ENCODE assay signal across 24 cellular contexts in the genomic region with DNA sequence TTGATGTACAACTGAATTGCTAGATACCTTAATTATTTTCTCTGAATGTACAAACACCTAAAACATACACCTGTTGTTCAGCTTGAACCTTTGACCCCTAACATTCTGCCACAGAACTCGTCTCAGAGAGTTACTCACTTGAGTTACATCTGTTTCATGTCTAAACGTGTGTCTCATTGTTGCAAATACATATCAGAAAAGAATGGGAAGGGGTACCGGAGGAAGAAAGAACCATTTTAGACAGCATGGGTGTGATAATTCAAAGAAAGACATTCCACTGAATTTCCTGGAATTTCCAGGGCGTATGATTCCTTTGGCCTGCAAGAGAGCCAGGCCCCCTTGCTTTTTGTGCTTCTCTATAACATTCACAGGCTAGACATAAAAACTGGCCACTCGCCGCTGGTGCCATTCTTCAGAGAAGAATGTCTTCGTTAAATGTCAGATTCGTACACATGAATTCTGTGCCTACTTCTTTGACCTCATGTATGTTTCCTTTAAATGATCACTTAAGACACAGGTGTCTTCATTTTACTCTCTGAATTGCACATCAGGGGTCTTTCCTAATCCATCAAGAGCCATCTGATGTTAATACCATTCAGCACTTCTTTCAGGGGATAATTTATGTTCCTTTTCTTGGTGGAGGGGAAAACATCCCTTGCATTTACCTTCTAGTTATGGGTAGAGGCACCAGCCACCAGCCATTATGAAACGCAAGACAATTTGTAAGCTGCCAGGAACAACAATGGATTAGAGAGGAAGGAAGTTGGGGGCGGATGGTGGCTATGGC. TPM values are rescaled to one million over a fixed set of nuclear protein-coding genes. Genes with fewer than 3 reads are reported as not detected.
DNase-seq lines count a peak whose midpoint lies in the region; ATAC-seq and TF ChIP-seq lines count a peak whose summit lies in the region.
"Had no signal": no experiment of that assay in that cellular context is flagged by ENCODE, and none has a peak within 500 bp of the region (broad histone marks: within the 10 kb centered on the region; RNA-seq: fewer than 3 reads in every experiment).

No MANE protein-coding gene starts in this region.

- peak overlapping the region; percentile 0 for H3K27ac Mint-ChIP-seq in CD8-positive, alpha-beta T cell
- H3K27ac Mint-ChIP-seq in T-helper 17 cell: peak overlapping the region; percentile 8
- H3K27ac Mint-ChIP-seq: B cell; effector memory CD8-positive, alpha-beta T cell; GM23338 had no signal

- H3K4me3 Mint-ChIP-seq in CD8-positive, alpha-beta T cell: no peak overlapping the region
- H3K4me3 Mint-ChIP-seq in T-helper 17 cell: no peak overlapping the region
- H3K4me3 Mint-ChIP-seq: B cell; effector memory CD8-positive, alpha-beta T cell; GM23338 had no signal

- no peaks in the 10 kb centered on the region for H3K9me3 Mint-ChIP-seq in CD8-positive, alpha-beta T cell
- H3K9me3 Mint-ChIP-seq: effector memory CD8-positive, alpha-beta T cell; GM23338 had no signal

- H3K4me1 ChIP-seq in A673 (ENCODE audit: insufficient read depth, low read length, poor library complexity, severe bottlenecking): peaks cover 51% of the 10 kb centered on the region
- peaks cover 10% of the 10 kb centered on the region for H3K4me1 ChIP-seq in CD8-positive, alpha-beta T cell (ENCODE audit: insufficient read depth, low read length)
- H3K4me1 ChIP-seq: Caco-2, lower lobe of right lung, prostate gland, suprapubic skin, vagina had no signal

- no peak overlapping the region for H3K4me3 ChIP-seq in A673 (ENCODE audit: low read depth, low read length, poor library complexity, severe bottlenecking)
- H3K4me3 ChIP-seq in CD8-positive, alpha-beta T cell (ENCODE audit: low read depth, low read length): no peak overlapping the region
- H3K4me3 ChIP-seq: GM23338, lower lobe of right lung, MG63, prostate gland, suprapubic skin, vagina had no signal

- DNase-seq in A673 (ENCODE audit: low spot score) (peak; percentile 94), T-helper 17 cell (no peak), lung microvascular endothelial cell (ENCODE audit: low read depth in 2 of 2) (peak; percentile 48 to 66), NCI-H1092 treated with DMSO at 0.1 percent for 48 hours (lab: John Stamatoyannopoulos, UW) (no peak), NCI-H1105 (lab: John Stamatoyannopoulos, UW) (no peak), NCI-H226 (no peak)
- no peak for DNase-seq in CD8-positive, alpha-beta T cell
- DNase-seq: activated naive CD4-positive, alpha-beta T cell treated with Interleukin-2 at 50 U/mL for 16 hours; activated T-cell treated with anti-CD3 and anti-CD28 coated beads, Interleukin-2, amount 50 U/mL, for 48 hours; Caco-2; effector memory CD8-positive, alpha-beta T cell; EL; kidney; lower lobe of right lung; MG63; NCI-H1436; NCI-H526 had no signal

- BruUV-seq in A673 (replicated peaks; lab: Mats Ljungman, UMichigan): no TSS peak

- peaks cover 24% of the 10 kb centered on the region for H3K36me3 ChIP-seq in A673 (ENCODE audit: insufficient read depth, low read length, poor library complexity, severe bottlenecking)
- no peaks in the 10 kb centered on the region for H3K36me3 ChIP-seq in CD8-positive, alpha-beta T cell (ENCODE audit: insufficient read depth, low read length)
- H3K36me3 ChIP-seq: neutrophil, prostate gland had no signal

- H3K27me3 ChIP-seq in A673 (replicated peaks; ENCODE audit: insufficient read depth, low read depth, low read length, poor library complexity): no peaks in the 10 kb centered on the region
- H3K27me3 ChIP-seq in CD8-positive, alpha-beta T cell (ENCODE audit: insufficient read depth, low read length): no peaks in the 10 kb centered on the region
- H3K27me3 ChIP-seq: suprapubic skin, vagina had no signal

- POLR2A ChIA-PET in A673 (lab: Charles Lee; ENCODE audit: low non-redundant PET): interaction anchor here (1.0 kb wide), 1 partner anchor 13 kb away, joined by 7 read pairs; the partner anchor contains the start of gene ATF3
- POLR2A ChIA-PET in CD8-positive, alpha-beta T cell (lab: Charles Lee): no interaction called here

- no peak overlapping the region for H3K27ac ChIP-seq in A673 (ENCODE audit: low read depth, low read length, poor library complexity, severe bottlenecking)
- H3K27ac ChIP-seq in CD8-positive, alpha-beta T cell (ENCODE audit: low read depth, low read length): no peak overlapping the region
- H3K27ac ChIP-seq: lower lobe of right lung, neutrophil, prostate gland, suprapubic skin, vagina had no signal

- no peak for ATAC-seq in CD8-positive, alpha-beta T cell
- no peak for ATAC-seq in T-helper 17 cell
- ATAC-seq: effector memory CD8-positive, alpha-beta T cell; GM23338; Right ventricle myocardium inferior had no signal

- no peaks in the 10 kb centered on the region for H3K9me3 ChIP-seq in A673 (ENCODE audit: low read depth, low read length, poor library complexity, severe bottlenecking)
- H3K9me3 ChIP-seq in CD8-positive, alpha-beta T cell (ENCODE audit: low read length): no peaks in the 10 kb centered on the region
- no peaks in the 10 kb centered on the region for H3K9me3 ChIP-seq in T-helper 17 cell (ENCODE audit: control insufficient read depth, low read length, poor library complexity, severe bottlenecking)
- H3K9me3 ChIP-seq: Caco-2, lower lobe of right lung, MG63, neutrophil, prostate gland, suprapubic skin, vagina had no signal

- TF ChIP-seq CTCF in A673 (conservative IDR thresholded peaks at IDR 0.05; ENCODE audit: low read depth, low read length): no peak
- no peak for TF ChIP-seq CTCF in CD8-positive, alpha-beta T cell (IDR thresholded peaks at IDR 0.05)

- H3K36me3 Mint-ChIP-seq in CD8-positive, alpha-beta T cell: no peaks in the 10 kb centered on the region
- peaks cover 3% of the 10 kb centered on the region for H3K36me3 Mint-ChIP-seq in T-helper 17 cell (ENCODE audit: low read depth)

- H3K4me1 Mint-ChIP-seq in CD8-positive, alpha-beta T cell (ENCODE audit: low read depth): peaks cover 16% of the 10 kb centered on the region
- H3K4me1 Mint-ChIP-seq in T-helper 17 cell: peaks cover 6% of the 10 kb centered on the region
- H3K4me1 Mint-ChIP-seq: B cell had no signal

- H3K27me3 Mint-ChIP-seq in CD8-positive, alpha-beta T cell (ENCODE audit: low read depth): no peaks in the 10 kb centered on the region
- peaks cover 34% of the 10 kb centered on the region for H3K27me3 Mint-ChIP-seq in T-helper 17 cell

- CTCF ChIA-PET in A673 (lab: Charles Lee): interaction anchor here (0.7 kb wide), 1 partner anchor 12 kb away, joined by 11 read pairs; no protein-coding TSS in a partner anchor
- CTCF ChIA-PET in CD8-positive, alpha-beta T cell (lab: Charles Lee): interaction anchor here (1.0 kb wide), 1 partner anchor 44 kb away, joined by 3 read pairs; no protein-coding TSS in a partner anchor

- intact Hi-C loops in A673 (cut with micrococcal nuclease; ENCODE audit: unreplicated experiment): no loop called here
- intact Hi-C loops in CD8-positive, alpha-beta T cell (cut with DNase I, micrococcal nuclease): no loop called here

RNA-seq across cellular contexts. Expression of gene ATF3, which starts 12.7 kb away (rescaled TPM):
- 12.6 and 16.0 TPM in 2 replicates for total RNA-seq in A673 (2021)
- 10 to 100 TPM in 1 of 2 experiments, 1 to 10 TPM in 1; 8.9 to 10.4 TPM for total RNA-seq in CD8-positive, alpha-beta T cell
- total RNA-seq in T-helper 17 cell: 10 to 100 TPM; 53.0 to 72.5 TPM
- 0.87 and 1.2 TPM in 2 replicates for total RNA-seq in lung microvascular endothelial cell

Comparison
In these comparisons a context has a peak if more than half of its experiments do, and no peak if none do; other contexts are left out.
1. DNase-seq: peak in A673 (single experiment) and lung microvascular endothelial cell (2 of 2); none in CD8-positive, alpha-beta T cell (0 of 7), T-helper 17 cell (0 of 3), NCI-H1092 treated with DMSO at 0.1 percent for 48 hours (single experiment), NCI-H1105 (single experiment) and NCI-H226 (single experiment).